Comparison of ENCODE assay signal across 20 cellular contexts in the genomic region with DNA sequence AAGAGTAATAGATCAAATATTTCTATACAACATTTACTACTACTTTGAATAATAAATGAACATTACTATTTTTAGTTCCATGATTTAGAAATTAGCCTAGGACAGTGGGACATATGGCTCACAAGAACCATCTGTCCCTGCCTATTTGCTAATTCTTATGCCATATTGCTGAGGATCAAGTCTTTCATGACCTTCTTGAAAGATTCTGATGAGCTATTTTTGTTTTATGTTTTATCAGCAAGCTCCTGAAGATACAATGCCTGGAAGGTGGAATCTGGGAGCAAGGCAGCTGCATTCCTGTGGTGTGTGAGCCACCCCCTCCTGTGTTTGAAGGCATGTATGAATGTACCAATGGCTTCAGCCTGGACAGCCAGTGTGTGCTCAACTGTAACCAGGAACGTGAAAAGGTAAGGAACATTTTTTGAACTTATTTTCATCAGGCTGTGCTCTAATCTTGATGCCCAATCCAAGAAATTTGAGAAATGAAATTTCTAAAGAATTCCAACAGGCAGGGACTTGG.
A peak's percentile ranks its signal among the peaks of the same experiment; 100 is the strongest.
DNase-seq lines count a peak whose midpoint lies in the region; ATAC-seq and TF ChIP-seq lines count a peak whose summit lies in the region.
"Had no signal": no experiment of that assay in that cellular context is flagged by ENCODE, and none has a peak within 500 bp of the region (broad histone marks: within the 10 kb centered on the region; RNA-seq: fewer than 3 reads in every experiment).

No MANE protein-coding gene starts in this region.

- peaks cover 22% of the 10 kb centered on the region for H3K79me1 ChIP-seq in trophoblast cell (ENCODE audit: low read length)

- H2AK5ac ChIP-seq in trophoblast cell (ENCODE audit: low read length) = no peak overlapping the region

- no peaks in the 10 kb centered on the region for H3K27me3 ChIP-seq in trophoblast cell (ENCODE audit: insufficient read depth, low read length)
- H3K27me3 ChIP-seq in left lung = no peaks in the 10 kb centered on the region
- H3K27me3 ChIP-seq: spleen had no signal

- H4K8ac ChIP-seq in trophoblast cell (ENCODE audit: low read depth, low read length) = no peak overlapping the region

- H2BK12ac ChIP-seq in trophoblast cell (ENCODE audit: low read length) = no peak overlapping the region

- no peak for TF ChIP-seq CTCF in left lung (IDR thresholded peaks at IDR 0.05)

- peak overlapping the region; percentile 35 for H2BK120ac ChIP-seq in trophoblast cell (ENCODE audit: insufficient read depth, low read length, poor library complexity)

- no peak overlapping the region for H3K23ac ChIP-seq in trophoblast cell (ENCODE audit: low read length)

- no peaks in the 10 kb centered on the region for H3K9me3 ChIP-seq in trophoblast cell (ENCODE audit: insufficient read depth, low read depth, low read length)
- H3K9me3 ChIP-seq in left lung = no peaks in the 10 kb centered on the region
- H3K9me3 ChIP-seq: spleen had no signal

- ATAC-seq in left lung (no peak), HG03457 (IDR thresholded peaks at IDR 0.05; ENCODE audit: unreplicated experiment) (no peak), GM19455 (IDR thresholded peaks at IDR 0.05; ENCODE audit: unreplicated experiment) (no peak)
- ATAC-seq: naive thymus-derived CD8-positive, alpha-beta T cell had no signal

- H3K27ac ChIP-seq in trophoblast cell (ENCODE audit: low read depth, low read length) (peak overlapping the region; percentile 83), left lung (no peak overlapping the region)
- H3K27ac ChIP-seq: parathyroid adenoma, spleen had no signal

- H3K9ac ChIP-seq in trophoblast cell (ENCODE audit: low read length) = no peak overlapping the region
- H3K9ac ChIP-seq: parathyroid adenoma had no signal

- intact Hi-C loops in left lung (cut with DNase I) = no loop called here

- peak overlapping the region; percentile 62 for H2BK5ac ChIP-seq in trophoblast cell (ENCODE audit: low read depth, low read length, poor library complexity)

- H3K36me3 ChIP-seq in trophoblast cell (ENCODE audit: control insufficient read depth in 1 of 2, insufficient read depth in 2 of 2, low read length in 2 of 2) = peaks cover 0 to 2% of the 10 kb centered on the region in 2 experiments
- H3K36me3 ChIP-seq in left lung = no peaks in the 10 kb centered on the region
- H3K36me3 ChIP-seq: spleen had no signal

- no peak overlapping the region for H3K14ac ChIP-seq in trophoblast cell (ENCODE audit: low read length)

- no peaks in the 10 kb centered on the region for H3K79me2 ChIP-seq in trophoblast cell (ENCODE audit: control insufficient read depth, insufficient read depth, low read length, poor library complexity)
- H3K79me2 ChIP-seq: parathyroid adenoma had no signal

- H3K4me3 ChIP-seq in trophoblast cell (ENCODE audit: low read depth, low read length) = no peak overlapping the region
- H3K4me3 ChIP-seq in left lung = no peak overlapping the region
- H3K4me3 ChIP-seq: spleen had no signal

- no peak overlapping the region for H4K12ac ChIP-seq in trophoblast cell (ENCODE audit: low read depth, low read length)

- no peak overlapping the region for H4K91ac ChIP-seq in trophoblast cell (ENCODE audit: low read depth, low read length)

- H3K18ac ChIP-seq in trophoblast cell (ENCODE audit: low read length) = no peak overlapping the region

- peak; percentile 34 for DNase-seq in ELR (ENCODE audit: low read depth)
- DNase-seq in NCI-H82 (lab: John Stamatoyannopoulos, UW) = peak; percentile 63
- peak; percentile 55 for DNase-seq in cerebellum (ENCODE audit: low spot score)
- DNase-seq in trophoblast cell = peak; percentile 78 to 89
- no peak for DNase-seq in left lung
- DNase-seq: activated CD4-positive, alpha-beta T cell treated with anti-CD3 and anti-CD28 coated beads, Interleukin-2, amount 50 U/mL, for 48 hours; activated naive CD4-positive, alpha-beta T cell treated with anti-CD3 and anti-CD28 coated beads, Interleukin-2, amount 10 ng/mL, durations not matched to agents 7 days and 5 days; activated T-cell treated with anti-CD3 and anti-CD28 coated beads, Interleukin-2, amount 50 U/mL, for 1 hour; Calu3; head of caudate nucleus; naive thymus-derived CD8-positive, alpha-beta T cell; NCI-H1436; NCI-H226; spleen; stimulated activated CD8-positive, alpha-beta memory T cell treated with anti-CD3 and anti-CD28 coated beads, Interleukin-4, amount 100 ng/mL, for 48 hours; substantia nigra; SW 1271 had no signal

- WGBS in trophoblast cell (ENCODE audit: extremely low coverage, insufficient coverage, insufficient read length) = no CpG with 5 or more reads among the region's 1 CpG

- no peak overlapping the region for H3K4ac ChIP-seq in trophoblast cell (ENCODE audit: low read depth, low read length)

- no peak overlapping the region for H2AFZ ChIP-seq in trophoblast cell (ENCODE audit: insufficient read depth, low read length, poor library complexity)
- H2AFZ ChIP-seq: parathyroid adenoma had no signal

- peaks cover 5 to 23% of the 10 kb centered on the region in 2 experiments for H3K4me1 ChIP-seq in trophoblast cell (ENCODE audit: control insufficient read depth in 1 of 2, insufficient read depth in 2 of 2, low read length in 2 of 2)
- H3K4me1 ChIP-seq in left lung = no peaks in the 10 kb centered on the region
- H3K4me1 ChIP-seq: parathyroid adenoma, spleen had no signal

- H3K4me2 ChIP-seq in trophoblast cell (ENCODE audit: low read length) = no peak overlapping the region

Comparison
In these comparisons a context has a peak if more than half of its experiments do, and no peak if none do; other contexts are left out.
1. DNase-seq: peak in ELR (single experiment), NCI-H82 (single experiment), cerebellum (single experiment) and trophoblast cell (2 of 2); none in left lung (0 of 2).